Comparison of ENCODE assay signal across 2 cellular contexts in genomic region chr15:90214553-90215205, GRCh38.
TF ChIP-seq lines count a peak whose summit lies in the region.

No MANE protein-coding gene starts in this region.

TF ChIP-seq in HEK293, 187 proteins besides CTCF, POLR2A, EP300 and RAD21 (continued from another document):
- TF ChIP-seq ZNF423 (tag by site-specific recombination; IDR thresholded peaks at IDR 0.05) = no peak
- no peak for TF ChIP-seq ZNF785 (tag by site-specific recombination; IDR thresholded peaks at IDR 0.05)
- TF ChIP-seq SCRT2 (tag by site-specific recombination; IDR thresholded peaks at IDR 0.05) = peak; percentile 71
- TF ChIP-seq MYNN (tag by site-specific recombination; IDR thresholded peaks at IDR 0.05; ENCODE audit: borderline replicate concordance) = no peak
- TF ChIP-seq ZNF362 (tag by site-specific recombination; IDR thresholded peaks at IDR 0.05) = 0 out of 2 replicates have a peak, but pooled peaks have one; percentile 28
- TF ChIP-seq ZNF248 (tag by site-specific recombination; IDR thresholded peaks at IDR 0.05) = no peak
- TF ChIP-seq ZNF777 (tag by site-specific recombination; IDR thresholded peaks at IDR 0.05; ENCODE audit: borderline replicate concordance) = no peak
- TF ChIP-seq ZNF350 (tag by site-specific recombination; IDR thresholded peaks at IDR 0.05) = no peak
- no peak for TF ChIP-seq ZBTB11 (tag by site-specific recombination; conservative IDR thresholded peaks at IDR 0.05; ENCODE audit: low read depth)
TF ChIP-seq in HEK293: peak in this region for 4.

TF ChIP-seq in WTC11, 78 proteins besides CTCF, POLR2A, EP300 and RAD21 (continued from another document):
- TF ChIP-seq ATF6 (CRISPR knock-in tag; IDR thresholded peaks at IDR 0.05) (no peak), PREB (CRISPR knock-in tag; IDR thresholded peaks at IDR 0.05; ENCODE audit: borderline replicate concordance) (no peak), ZNF671 (CRISPR knock-in tag; IDR thresholded peaks at IDR 0.05) (no peak), ZNF423 (CRISPR knock-in tag; IDR thresholded peaks at IDR 0.05) (no peak), AFF4 (CRISPR knock-in tag; IDR thresholded peaks at IDR 0.05; ENCODE audit: borderline replicate concordance) (no peak), PRRX2 (CRISPR knock-in tag; IDR thresholded peaks at IDR 0.05) (no peak), MYBL2 (CRISPR knock-in tag; IDR thresholded peaks at IDR 0.05) (no peak), IRF2 (CRISPR knock-in tag; IDR thresholded peaks at IDR 0.05; ENCODE audit: borderline replicate concordance, low read depth) (no peak), ZNF396 (CRISPR knock-in tag; IDR thresholded peaks at IDR 0.05; ENCODE audit: borderline replicate concordance) (no peak), ETV6 (CRISPR knock-in tag; IDR thresholded peaks at IDR 0.05) (no peak)
